Comparison of ENCODE assay signal across 1 cellular context in genomic region chr16:67998231-67998778, GRCh38.
A peak's percentile ranks its signal among the peaks of the same experiment; 100 is the strongest.
TF ChIP-seq lines count a peak whose summit lies in the region.

No MANE protein-coding gene starts in this region.

TF ChIP-seq in K562, 482 proteins besides CTCF, POLR2A, EP300 and RAD21:
- TF ChIP-seq POLR2G (IDR thresholded peaks at IDR 0.05; ENCODE audit: low read depth, low read length) = 0 out of 2 replicates have a peak, but pooled peaks have one; percentile 11
- peak; percentile 10; the same call in 1 of the 2 replicates for TF ChIP-seq RBFOX2 (IDR thresholded peaks at IDR 0.05; ENCODE audit: low read depth, low read length)
